In genomic region chr21:43737158-43737950, GRCh38 we compare ENCODE assay signal across 27 cellular contexts. TPM values are rescaled to one million over a fixed set of nuclear protein-coding genes. Genes with fewer than 3 reads are reported as not detected.
DNase-seq lines count a peak whose midpoint lies in the region; ATAC-seq and TF ChIP-seq lines count a peak whose summit lies in the region.
"Had no signal": no experiment of that assay in that cellular context is flagged by ENCODE, and none has a peak within 500 bp of the region (broad histone marks: within the 10 kb centered on the region; RNA-seq: fewer than 3 reads in every experiment).

No MANE protein-coding gene starts in this region.

- H3K4me1 Mint-ChIP-seq in nephron progenitor cell = peaks cover 41% of the 10 kb centered on the region

- H3K4me3 Mint-ChIP-seq in nephron progenitor cell = no peak overlapping the region
- H3K4me3 Mint-ChIP-seq: CD14-positive monocyte; effector memory CD8-positive, alpha-beta T cell; GM23338; stimulated activated memory B cell treated with anti-CD40 and anti-IgM and Interleukin-4, amounts not matched to agents 10 μg/mL and 1 μg/mL and 100 μg/mL, for 72 hours had no signal

- peak in 1 of 2 donors; percentile 56 for TF ChIP-seq POLR2A in thyroid gland (IDR thresholded peaks at IDR 0.05)

- H3K4me3 ChIP-seq in cardiac muscle cell (no peak overlapping the region), thyroid gland (replicated peaks in 1 of 3) (no peak overlapping the region), SJCRH30 (no peak overlapping the region)
- H3K4me3 ChIP-seq: breast epithelium, GM23338 had no signal

- peak overlapping the region; percentile 96 for H3K27ac Mint-ChIP-seq in nephron progenitor cell
- H3K27ac Mint-ChIP-seq: activated T-helper 2 cell treated with anti-CD3 and anti-CD28 coated beads, Interferon-gamma antibody, Interleukin-2, Interleukin-4, amounts not matched to agents 10 μg/mL and 5 μg/mL and 100 μg/mL, durations not matched to agents 14 hours and 24 hours and 36 hours; GM23338; stimulated activated memory B cell treated with anti-CD40 and anti-IgM and Interleukin-4, amounts not matched to agents 10 μg/mL and 1 μg/mL and 100 μg/mL, for 72 hours had no signal

- peaks cover 3% of the 10 kb centered on the region for H3K27me3 Mint-ChIP-seq in nephron progenitor cell (ENCODE audit: low read depth, poor library complexity)
- H3K27me3 Mint-ChIP-seq: effector memory CD8-positive, alpha-beta T cell; stimulated activated memory B cell treated with anti-CD40 and anti-IgM and Interleukin-4, amounts not matched to agents 10 μg/mL and 1 μg/mL and 100 μg/mL, for 72 hours had no signal

- peaks cover 13% of the 10 kb centered on the region for H3K4me1 ChIP-seq in cardiac muscle cell (ENCODE audit: low read depth)
- H3K4me1 ChIP-seq in thyroid gland = peaks cover 42 to 61% of the 10 kb centered on the region in 2 donors
- peaks cover 15% of the 10 kb centered on the region; the same call in 1 of the 2 replicates for H3K4me1 ChIP-seq in SJCRH30

- H3K27me3 ChIP-seq in cardiac muscle cell (no peaks in the 10 kb centered on the region), thyroid gland (no peaks in the 10 kb centered on the region), SJCRH30 (no peaks in the 10 kb centered on the region)
- H3K27me3 ChIP-seq: breast epithelium had no signal

- TF ChIP-seq CTCF in cardiac muscle cell (IDR thresholded peaks at IDR 0.05; ENCODE audit: low read depth, low read length) (no peak), nephron progenitor cell (IDR thresholded peaks at IDR 0.05) (no peak), thyroid gland (IDR thresholded peaks at IDR 0.05) (peak in 1 of 6 experiments; percentile 9)

- no peak for ATAC-seq in left cardiac atrium
- ATAC-seq: effector memory CD8-positive, alpha-beta T cell; GM23338; left ventricle myocardium superior; stimulated activated memory B cell treated with anti-CD40 and anti-IgM and Interleukin-4, amounts not matched to agents 10 μg/mL and 1 μg/mL and 100 μg/mL, for 72 hours had no signal

- H3K36me3 ChIP-seq in cardiac muscle cell = no peaks in the 10 kb centered on the region
- no peaks in the 10 kb centered on the region for H3K36me3 ChIP-seq in thyroid gland
- H3K36me3 ChIP-seq in SJCRH30 = 0 out of 2 replicates have a peak, but pooled peaks cover 2% of the 10 kb centered on the region
- H3K36me3 ChIP-seq: breast epithelium had no signal

- DNase-seq in cardiac muscle cell (ENCODE audit: low read depth in 1 of 2, low spot score in 1 of 2) (no peak), left cardiac atrium (no peak), nephron progenitor cell (no peak), thyroid gland (peak; percentile 38 to 73), SHP77 treated with DMSO at 0.1 percent for 48 hours (lab: John Stamatoyannopoulos, UW) (no peak), SJCRH30 (no peak)
- DNase-seq in activated T-cell treated with anti-CD3 and anti-CD28 coated beads, Interleukin-2, amount 50 U/mL, for 1 hour = no peak
- DNase-seq: activated CD4-positive, alpha-beta T cell treated with anti-CD3 and anti-CD28 coated beads for 48 hours; activated naive CD4-positive, alpha-beta T cell treated with anti-CD3 and anti-CD28 coated beads, Interleukin-2, amount 50 U/mL, for 16 hours; amniotic stem cell; DND-41; effector memory CD8-positive, alpha-beta T cell; erythroblast; GF-D8; KG1; left ventricle myocardium superior; NCI-H1105 treated with DMSO at 0.1 percent for 48 hours; NCI-H1930; NCI-H524; SIG-M5; SW 1271 had no signal

- 75 to 92% methylated on average over 27 to 28 of the region's 35 CpGs for WGBS in thyroid gland, 2 donors

- H3K9me3 ChIP-seq in cardiac muscle cell (ENCODE audit: low read depth) = no peaks in the 10 kb centered on the region
- no peaks in the 10 kb centered on the region for H3K9me3 ChIP-seq in thyroid gland
- H3K9me3 ChIP-seq in SJCRH30 (replicated peaks) = no peaks in the 10 kb centered on the region
- H3K9me3 ChIP-seq: breast epithelium had no signal

- intact Hi-C loops in left cardiac atrium (cut with DNase I) = no loop called here
- intact Hi-C loops in thyroid gland (cut with DNase I) = no loop called here

- H3K36me3 Mint-ChIP-seq in nephron progenitor cell (ENCODE audit: low read depth) = peaks cover 5% of the 10 kb centered on the region

- no peaks in the 10 kb centered on the region for H3K9me3 Mint-ChIP-seq in nephron progenitor cell
- H3K9me3 Mint-ChIP-seq: activated T-helper 2 cell treated with anti-CD3 and anti-CD28 coated beads, Interferon-gamma antibody, Interleukin-2, Interleukin-4, amounts not matched to agents 10 μg/mL and 5 μg/mL and 100 μg/mL, durations not matched to agents 14 hours and 24 hours and 36 hours; effector memory CD8-positive, alpha-beta T cell; GM23338; stimulated activated memory B cell treated with anti-CD40 and anti-IgM and Interleukin-4, amounts not matched to agents 10 μg/mL and 1 μg/mL and 100 μg/mL, for 72 hours had no signal

- H3K27ac ChIP-seq in cardiac muscle cell = peak overlapping the region; percentile 54
- peak overlapping the region; percentile 54 for H3K27ac ChIP-seq in cingulate gyrus (ENCODE audit: low read depth, low read length)
- peak overlapping the region; percentile 88 to 98 (median 97) for H3K27ac ChIP-seq in thyroid gland
- no peak overlapping the region for H3K27ac ChIP-seq in SJCRH30

RNA-seq across cellular contexts. Expression of gene PDXK, which starts 18.4 kb away (rescaled TPM):
- total RNA-seq in cardiac muscle cell (74.4 and 76.2 TPM in 2 replicates), left cardiac atrium (100 to 1,000 TPM; 101 to 120 TPM), thyroid gland (10 to 100 TPM; 70.6 to 95.5 (median 92.4) TPM)
- 82.4 and 103 TPM in 2 replicates for polyA plus RNA-seq in cardiac muscle cell
- 41.5 and 46.4 TPM in 2 replicates for total RNA-seq in SJCRH30 (2014; rRNA removed; shearing (Covaris generic))

RNA-seq across cellular contexts. Expression of gene CSTB, which starts 38.8 kb away (rescaled TPM):
- total RNA-seq in cardiac muscle cell (9.8 and 17.3 TPM in 2 replicates), left cardiac atrium (10 to 100 TPM; 33.0 to 40.2 TPM), thyroid gland (10 to 100 TPM in 3 of 4 donors, 1 to 10 TPM in 1; 9.1 to 32.4 (median 14.5) TPM)
- 58.4 and 83.3 TPM in 2 replicates for polyA plus RNA-seq in cardiac muscle cell
- 18.7 and 19.0 TPM in 2 replicates for total RNA-seq in SJCRH30 (2014; rRNA removed; shearing (Covaris generic))

RNA-seq across cellular contexts. Expression of gene RRP1, which starts 52.0 kb away (rescaled TPM):
- 14.4 and 20.1 TPM in 2 replicates for total RNA-seq in cardiac muscle cell
- polyA plus RNA-seq in cardiac muscle cell = 27.8 and 32.6 TPM in 2 replicates
- 10 to 100 TPM; 10.6 to 14.9 TPM for total RNA-seq in left cardiac atrium
- total RNA-seq in thyroid gland = 10 to 100 TPM; 11.0 to 20.1 (median 18.7) TPM
- 33.5 and 36.2 TPM in 2 replicates for total RNA-seq in SJCRH30 (2014; rRNA removed; shearing (Covaris generic))

Comparison
In these comparisons a context has a peak if more than half of its experiments do, and no peak if none do; other contexts are left out.
1. DNase-seq: peak in thyroid gland (2 of 2); none in cardiac muscle cell (0 of 2), left cardiac atrium (single experiment), nephron progenitor cell (single experiment), SHP77 treated with DMSO at 0.1 percent for 48 hours (single experiment), activated T-cell treated with anti-CD3 and anti-CD28 coated beads, Interleukin-2, amount 50 U/mL, for 1 hour (single experiment) and SJCRH30 (0 of 2).